In genomic region chr1:214617843-214618242, GRCh38 we compare ENCODE assay signal across 17 cellular contexts.
"Had no signal": no experiment of that assay in that cellular context is flagged by ENCODE, and none has a peak within 500 bp of the region (broad histone marks: within the 10 kb centered on the region; RNA-seq: fewer than 3 reads in every experiment).

No MANE protein-coding gene starts in this region.

- H3K27me3 ChIP-seq: colonic mucosa, sigmoid colon had no signal

- H3K9me3 Mint-ChIP-seq: endodermal cell; stimulated activated naive CD8-positive, alpha-beta T cell treated with anti-CD3 and anti-CD28 coated beads, Interleukin-15, amount 100 ng/mL, for 72 hours had no signal

- H3K27me3 Mint-ChIP-seq: naive thymus-derived CD4-positive, alpha-beta T cell; stimulated activated naive B cell treated with anti-CD40 and anti-IgM and Interleukin-4, amounts not matched to agents 10 μg/mL and 1 μg/mL and 100 μg/mL, for 72 hours; stimulated activated naive CD8-positive, alpha-beta T cell treated with anti-CD3 and anti-CD28 coated beads, Interleukin-15, amount 100 ng/mL, for 72 hours had no signal

- H3K9me3 ChIP-seq: colonic mucosa, sigmoid colon had no signal

- H3K36me3 Mint-ChIP-seq: stimulated activated naive B cell treated with anti-CD40 and anti-IgM and Interleukin-4, amounts not matched to agents 10 μg/mL and 1 μg/mL and 100 μg/mL, for 72 hours had no signal

- H3K4me3 ChIP-seq: colonic mucosa, lung, sigmoid colon, skin epidermis had no signal

- H3K27ac ChIP-seq: colonic mucosa, sigmoid colon had no signal

- H3K4me1 Mint-ChIP-seq: endodermal cell; stimulated activated naive B cell treated with anti-CD40 and anti-IgM and Interleukin-4, amounts not matched to agents 10 μg/mL and 1 μg/mL and 100 μg/mL, for 72 hours had no signal

- DNase-seq: colonic mucosa; effector CD4-positive, alpha-beta T cell; endodermal cell; left ventricle myocardium superior; mesendoderm; posterior cingulate gyrus; sigmoid colon; stimulated activated CD4-positive, alpha-beta T cell treated with anti-CD3 and anti-CD28 coated beads, Interleukin-2, amount 100 ng/mL, for 24 hours; stimulated activated CD4-positive, alpha-beta T cell treated with anti-CD3 and anti-CD28 coated beads, Interleukin-4, amount 100 ng/mL, for 4 hours; stimulated activated naive B cell treated with anti-CD40 and anti-IgM and Interleukin-4, amounts not matched to agents 10 μg/mL and 1 μg/mL and 100 μg/mL, for 72 hours; stimulated activated naive CD8-positive, alpha-beta T cell treated with anti-CD3 and anti-CD28 coated beads, Interleukin-15, amount 100 ng/mL, for 72 hours; substantia nigra; trophoblast cell had no signal

- H3K27ac Mint-ChIP-seq: endodermal cell; stimulated activated naive B cell treated with anti-CD40 and anti-IgM and Interleukin-4, amounts not matched to agents 10 μg/mL and 1 μg/mL and 100 μg/mL, for 72 hours; stimulated activated naive CD8-positive, alpha-beta T cell treated with anti-CD3 and anti-CD28 coated beads, Interleukin-15, amount 100 ng/mL, for 72 hours had no signal

- H3K4me1 ChIP-seq: colonic mucosa, sigmoid colon had no signal

- ATAC-seq: esophagus mucosa; left ventricle myocardium superior; naive thymus-derived CD4-positive, alpha-beta T cell; stimulated activated naive B cell treated with anti-CD40 and anti-IgM and Interleukin-4, amounts not matched to agents 10 μg/mL and 1 μg/mL and 100 μg/mL, for 72 hours; stimulated activated naive CD8-positive, alpha-beta T cell treated with anti-CD3 and anti-CD28 coated beads, Interleukin-15, amount 100 ng/mL, for 72 hours had no signal

- H3K4me3 Mint-ChIP-seq: endodermal cell; stimulated activated naive B cell treated with anti-CD40 and anti-IgM and Interleukin-4, amounts not matched to agents 10 μg/mL and 1 μg/mL and 100 μg/mL, for 72 hours; stimulated activated naive CD8-positive, alpha-beta T cell treated with anti-CD3 and anti-CD28 coated beads, Interleukin-15, amount 100 ng/mL, for 72 hours had no signal

- H3K36me3 ChIP-seq: colonic mucosa, sigmoid colon had no signal
